In the genomic region with DNA sequence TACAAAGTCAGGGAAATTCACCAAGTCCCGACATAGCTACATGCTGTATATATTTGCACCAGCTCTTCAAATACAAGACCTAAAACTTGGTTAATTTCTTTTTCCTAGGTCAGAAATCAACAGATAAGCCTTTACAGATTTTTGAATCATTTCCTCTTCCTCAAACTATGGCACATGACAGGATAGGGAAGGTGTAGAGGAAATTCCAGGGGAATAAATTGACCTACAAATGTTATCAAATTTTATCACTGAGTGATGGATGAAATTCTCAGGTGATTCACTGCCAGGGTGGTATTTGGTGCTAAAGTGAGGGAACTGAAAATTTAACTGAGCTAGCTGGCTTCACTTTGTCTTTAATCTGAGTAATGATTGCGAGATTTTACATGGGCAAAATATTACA, we compare ENCODE assay signal across 29 cellular contexts.
A peak's percentile ranks its signal among the peaks of the same experiment; 100 is the strongest.
DNase-seq lines count a peak whose midpoint lies in the region; ATAC-seq, FAIRE-seq and TF ChIP-seq lines count a peak whose summit lies in the region.
"Had no signal": no experiment of that assay in that cellular context is flagged by ENCODE, and none has a peak within 500 bp of the region (broad histone marks: within the 10 kb centered on the region; RNA-seq: fewer than 3 reads in every experiment).

No MANE protein-coding gene starts in this region.

- peaks cover 3 to 46% (median 13%) of the 10 kb centered on the region in 3 donors for H3K4me1 ChIP-seq in gastroesophageal sphincter
- H3K4me1 ChIP-seq in skeletal muscle tissue (ENCODE audit: control insufficient read depth in 3 of 3, insufficient read depth in 3 of 3, low read length in 3 of 3), result peaks cover 0 to 11% (median 0%) of the 10 kb centered on the region in 3 donors
- no peaks in the 10 kb centered on the region for H3K4me1 ChIP-seq in OCI-LY7 (ENCODE audit: insufficient read depth, low read length, poor library complexity, severe bottlenecking)
- H3K4me1 ChIP-seq: BE2C had no signal

- H3K4me3 Mint-ChIP-seq in stimulated activated memory B cell treated with anti-CD40 and anti-IgM and Interleukin-4, amounts not matched to agents 10 μg/mL and 1 μg/mL and 100 μg/mL, for 72 hours, result no peak overlapping the region
- H3K4me3 Mint-ChIP-seq: activated naive CD8-positive, alpha-beta T cell treated with anti-CD3 and anti-CD28 coated beads for 36 hours; activated T-cell treated with anti-CD3 and anti-CD28 coated beads, Interleukin-2, amount 50 U/mL, for 24 hours; CD8-positive, alpha-beta memory T cell; naive B cell had no signal

- no TSS peak for BruUV-seq in OCI-LY7 (replicated peaks; lab: Mats Ljungman, UMichigan)

- no peaks in the 10 kb centered on the region for H3K36me3 Mint-ChIP-seq in stimulated activated memory B cell treated with anti-CD40 and anti-IgM and Interleukin-4, amounts not matched to agents 10 μg/mL and 1 μg/mL and 100 μg/mL, for 72 hours
- H3K36me3 Mint-ChIP-seq: activated naive CD8-positive, alpha-beta T cell treated with anti-CD3 and anti-CD28 coated beads for 36 hours; CD8-positive, alpha-beta memory T cell; naive B cell had no signal

- no peaks in the 10 kb centered on the region for H3K4me1 Mint-ChIP-seq in stimulated activated memory B cell treated with anti-CD40 and anti-IgM and Interleukin-4, amounts not matched to agents 10 μg/mL and 1 μg/mL and 100 μg/mL, for 72 hours
- H3K4me1 Mint-ChIP-seq: activated naive CD8-positive, alpha-beta T cell treated with anti-CD3 and anti-CD28 coated beads for 36 hours; CD8-positive, alpha-beta memory T cell; naive B cell had no signal

- DNase-seq in H54 (ENCODE audit: insufficient read length, low spot score) (no peak), SIG-M5 (lab: John Stamatoyannopoulos, UW) (no peak), NCI-H2029 treated with DMSO at 0.1 percent for 48 hours (lab: John Stamatoyannopoulos, UW) (no peak), OCI-LY7 (ENCODE audit: low spot score) (no peak)
- DNase-seq: activated CD4-positive, CD25-positive, alpha-beta regulatory T cell; activated effector memory CD4-positive, alpha-beta T cell treated with anti-CD3 and anti-CD28 coated beads, Interleukin-2, amount 50 U/mL, for 16 hours; activated naive CD8-positive, alpha-beta T cell treated with anti-CD3 and anti-CD28 coated beads for 36 hours; activated T-cell treated with anti-CD3 and anti-CD28 coated beads, Interleukin-2, amount 50 U/mL, for 24 hours; anterior cingulate cortex; BE2C; CD8-positive, alpha-beta memory T cell; effector CD4-positive, alpha-beta T cell; Kasumi-1; left lung; naive B cell; NCI-H1436; NCI-H2081 treated with DMSO at 0.1 percent for 48 hours; NCI-H345; NCI-H748 treated with DMSO at 0.1 percent for 48 hours; SJCRH30; stimulated activated CD4-positive, alpha-beta T cell treated with anti-CD3 and anti-CD28 coated beads, Interleukin-15, amount 100 ng/mL, for 24 hours; stimulated activated CD4-positive, alpha-beta T cell treated with anti-CD3 and anti-CD28 coated beads, Interleukin-4, amount 100 ng/mL, for 4 hours; T-helper 1 cell; upper lobe of left lung had no signal

- no peak overlapping the region for H3K4me2 ChIP-seq in OCI-LY7 (ENCODE audit: low read length)

- peak overlapping the region in 3 of 4 donors; percentile 21 to 36 (median 36) for H3K27ac ChIP-seq in gastroesophageal sphincter
- H3K27ac ChIP-seq in skeletal muscle tissue (ENCODE audit: low read depth, low read length), result peak overlapping the region; percentile 40
- no peak overlapping the region for H3K27ac ChIP-seq in OCI-LY7 (ENCODE audit: low read depth, low read length, poor library complexity, severe bottlenecking)
- H3K27ac ChIP-seq: left lung, SJCRH30, upper lobe of left lung had no signal

- no peaks in the 10 kb centered on the region for H3K79me2 ChIP-seq in OCI-LY7 (ENCODE audit: insufficient read depth, low read depth, low read length)

- H4K20me1 ChIP-seq in OCI-LY7 (ENCODE audit: insufficient read depth, low read length), result no peaks in the 10 kb centered on the region

- TF ChIP-seq POLR2A in H54 (IDR thresholded peaks at IDR 0.05; ENCODE audit: low read depth, low read length) (no peak), gastroesophageal sphincter (IDR thresholded peaks at IDR 0.05) (no peak)

- no peak overlapping the region for H3K27ac Mint-ChIP-seq in stimulated activated memory B cell treated with anti-CD40 and anti-IgM and Interleukin-4, amounts not matched to agents 10 μg/mL and 1 μg/mL and 100 μg/mL, for 72 hours
- H3K27ac Mint-ChIP-seq: activated naive CD8-positive, alpha-beta T cell treated with anti-CD3 and anti-CD28 coated beads for 36 hours; activated T-cell treated with anti-CD3 and anti-CD28 coated beads, Interleukin-2, amount 50 U/mL, for 24 hours; CD8-positive, alpha-beta memory T cell; naive B cell had no signal

- POLR2A ChIA-PET in OCI-LY7 (lab: Charles Lee), result no interaction called here

- TF ChIP-seq EP300 in gastroesophageal sphincter (IDR thresholded peaks at IDR 0.05), result no peak

- no peaks in the 10 kb centered on the region for H3K27me3 Mint-ChIP-seq in stimulated activated memory B cell treated with anti-CD40 and anti-IgM and Interleukin-4, amounts not matched to agents 10 μg/mL and 1 μg/mL and 100 μg/mL, for 72 hours
- H3K27me3 Mint-ChIP-seq: activated naive CD8-positive, alpha-beta T cell treated with anti-CD3 and anti-CD28 coated beads for 36 hours; activated T-cell treated with anti-CD3 and anti-CD28 coated beads, Interleukin-2, amount 50 U/mL, for 24 hours; CD8-positive, alpha-beta memory T cell; naive B cell had no signal

- TF ChIP-seq CTCF in gastroesophageal sphincter (IDR thresholded peaks at IDR 0.05) (no peak), OCI-LY7 (conservative IDR thresholded peaks at IDR 0.05; ENCODE audit: low read length) (no peak)

- FAIRE-seq in H54 (lab: Jason Lieb, UNC), result peak; percentile 20
- FAIRE-seq: islet of Langerhans had no signal

- no peaks in the 10 kb centered on the region for H3K36me3 ChIP-seq in gastroesophageal sphincter
- no peaks in the 10 kb centered on the region for H3K36me3 ChIP-seq in skeletal muscle tissue (ENCODE audit: control insufficient read depth in 3 of 3, insufficient read depth in 3 of 3, low read length in 3 of 3)
- no peaks in the 10 kb centered on the region for H3K36me3 ChIP-seq in OCI-LY7 (ENCODE audit: insufficient read depth, low read length)
- H3K36me3 ChIP-seq: BE2C, left lung, SJCRH30, upper lobe of left lung had no signal

- ATAC-seq in SK-N-SH treated with all-trans-retinoic acid at 6 μM for 48 hours (peak; percentile 3; the same call in 1 of the 3 replicates), gastroesophageal sphincter (no peak)
- no peak for ATAC-seq in stimulated activated memory B cell treated with anti-CD40 and anti-IgM and Interleukin-4, amounts not matched to agents 10 μg/mL and 1 μg/mL and 100 μg/mL, for 72 hours

- CTCF ChIA-PET in OCI-LY7 (lab: Charles Lee; ENCODE audit: unreplicated experiment), result no interaction called here

- H3K9me3 ChIP-seq in gastroesophageal sphincter, result no peaks in the 10 kb centered on the region
- no peaks in the 10 kb centered on the region for H3K9me3 ChIP-seq in skeletal muscle tissue (ENCODE audit: control insufficient read depth in 3 of 3, low read length in 3 of 3)
- no peaks in the 10 kb centered on the region for H3K9me3 ChIP-seq in OCI-LY7 (ENCODE audit: low read length)
- H3K9me3 ChIP-seq: BE2C, left lung, SJCRH30, upper lobe of left lung had no signal

- H2AFZ ChIP-seq in OCI-LY7 (ENCODE audit: low read length), result no peak overlapping the region

- H3K9me2 ChIP-seq in OCI-LY7 (ENCODE audit: insufficient read depth, low read length), result no peaks in the 10 kb centered on the region

- WGBS in gastroesophageal sphincter (ENCODE audit: low coverage in 1 of 2), 2 donors, result 87 to 96% methylated on average over 2 of the region's 2 CpGs

- H3K27me3 ChIP-seq in gastroesophageal sphincter, result no peaks in the 10 kb centered on the region
- H3K27me3 ChIP-seq in skeletal muscle tissue (ENCODE audit: control insufficient read depth in 3 of 3, insufficient read depth in 3 of 3, low read length in 3 of 3), result no peaks in the 10 kb centered on the region
- H3K27me3 ChIP-seq: BE2C, left lung, SJCRH30, upper lobe of left lung had no signal

- no peaks in the 10 kb centered on the region for H3K9me3 Mint-ChIP-seq in stimulated activated memory B cell treated with anti-CD40 and anti-IgM and Interleukin-4, amounts not matched to agents 10 μg/mL and 1 μg/mL and 100 μg/mL, for 72 hours
- H3K9me3 Mint-ChIP-seq: activated naive CD8-positive, alpha-beta T cell treated with anti-CD3 and anti-CD28 coated beads for 36 hours had no signal

- intact Hi-C loops in OCI-LY7 (cut with micrococcal nuclease; ENCODE audit: unreplicated experiment), result no loop called here

- H3K4me3 ChIP-seq in gastroesophageal sphincter, result no peak overlapping the region
- H3K4me3 ChIP-seq in skeletal muscle tissue (ENCODE audit: low read length in 3 of 3), result no peak overlapping the region
- H3K4me3 ChIP-seq in OCI-LY7 (ENCODE audit: low read depth, low read length, poor library complexity, severe bottlenecking), result no peak overlapping the region
- H3K4me3 ChIP-seq: left lung, SJCRH30, upper lobe of left lung had no signal

- H3K9ac ChIP-seq in skeletal muscle tissue (ENCODE audit: low read depth in 1 of 3, low read length in 3 of 3), result no peak overlapping the region

TF ChIP-seq in SK-N-SH treated with all-trans-retinoic acid at 6 μM for 48 hours, 23 proteins besides CTCF, POLR2A, EP300 and RAD21 (continues in another document):
- no peak for TF ChIP-seq ZC3H10 (CRISPR knock-in tag; IDR thresholded peaks at IDR 0.05)
- no peak for TF ChIP-seq ZFP3 (CRISPR knock-in tag; IDR thresholded peaks at IDR 0.05)
- TF ChIP-seq PPARA (CRISPR knock-in tag; IDR thresholded peaks at IDR 0.05; ENCODE audit: borderline replicate concordance), result no peak
- TF ChIP-seq, protein P1, sequence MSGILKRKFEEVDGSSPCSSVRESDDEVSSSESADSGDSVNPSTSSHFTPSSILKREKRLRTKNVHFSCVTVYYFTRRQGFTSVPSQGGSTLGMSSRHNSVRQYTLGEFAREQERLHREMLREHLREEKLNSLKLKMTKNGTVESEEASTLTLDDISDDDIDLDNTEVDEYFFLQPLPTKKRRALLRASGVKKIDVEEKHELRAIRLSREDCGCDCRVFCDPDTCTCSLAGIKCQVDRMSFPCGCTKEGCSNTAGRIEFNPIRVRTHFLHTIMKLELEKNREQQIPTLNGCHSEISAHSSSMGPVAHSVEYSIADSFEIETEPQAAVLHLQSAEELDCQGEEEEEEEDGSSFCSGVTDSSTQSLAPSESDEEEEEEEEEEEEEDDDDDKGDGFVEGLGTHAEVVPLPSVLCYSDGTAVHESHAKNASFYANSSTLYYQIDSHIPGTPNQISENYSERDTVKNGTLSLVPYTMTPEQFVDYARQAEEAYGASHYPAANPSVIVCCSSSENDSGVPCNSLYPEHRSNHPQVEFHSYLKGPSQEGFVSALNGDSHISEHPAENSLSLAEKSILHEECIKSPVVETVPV (CRISPR knock-in tag; IDR thresholded peaks at IDR 0.05), result no peak
- TF ChIP-seq ZNF8 (CRISPR knock-in tag; IDR thresholded peaks at IDR 0.05), result no peak
- no peak for TF ChIP-seq TOX (CRISPR knock-in tag; IDR thresholded peaks at IDR 0.05; ENCODE audit: borderline replicate concordance)
- no peak for TF ChIP-seq ZNF70 (CRISPR knock-in tag; IDR thresholded peaks at IDR 0.05)
- TF ChIP-seq SNAI2 (CRISPR knock-in tag; IDR thresholded peaks at IDR 0.05), result no peak
